In genomic region chr7:97872025-97872669, GRCh38 we compare ENCODE assay signal across 8 cellular contexts. TPM values are rescaled to one million over a fixed set of nuclear protein-coding genes. Genes with fewer than 3 reads are reported as not detected.
DNase-seq lines count a peak whose midpoint lies in the region; ATAC-seq and TF ChIP-seq lines count a peak whose summit lies in the region.

TSS of gene ASNS (minus strand) at chr7:97872408. CDS start at chr7:97869156, 3,252 bp downstream.

- H3K79me2 ChIP-seq in trophoblast cell (ENCODE audit: control insufficient read depth, insufficient read depth, low read length, poor library complexity): no peaks in the 10 kb centered on the region

- peak; percentile 95 for DNase-seq in GM12865 (ENCODE audit: low read depth)
- peak; percentile 91 for DNase-seq in NCI-H1417 treated with DMSO at 0.1 percent for 48 hours (lab: John Stamatoyannopoulos, UW)
- DNase-seq in T follicular helper cell (ENCODE audit: low read depth): peak; percentile 58
- DNase-seq in adipocyte (ENCODE audit: low read depth): peak; percentile 97
- DNase-seq in cardiac septum (ENCODE audit: low spot score): peak; percentile 96
- DNase-seq in trophoblast cell: peak; percentile 86 to 93
- peak; percentile 94 for DNase-seq in transverse colon

- in situ Hi-C loops in transverse colon (cut with MboI; ENCODE audit: low pct_ligation_motif_present in 1 of 4, low pct_unique_long_range_greater_than_20kb in 1 of 4, low sequenced_read_pairs in 3 of 4): no loop called here

- peak within 1 kb of the TSS; percentile 71 for H4K8ac ChIP-seq in trophoblast cell (ENCODE audit: low read depth, low read length)

- peak within 1 kb of the TSS; percentile 87 for H2AFZ ChIP-seq in trophoblast cell (ENCODE audit: insufficient read depth, low read length, poor library complexity)

- H3K9ac ChIP-seq in adipocyte (ENCODE audit: low read length): peak within 1 kb of the TSS; percentile 88
- H3K9ac ChIP-seq in trophoblast cell (ENCODE audit: low read length): no peak within 1 kb of the TSS

- H4K12ac ChIP-seq in trophoblast cell (ENCODE audit: low read depth, low read length): peak within 1 kb of the TSS; percentile 70

- no CpG with 5 or more reads among the region's 58 CpGs for WGBS in trophoblast cell (ENCODE audit: extremely low coverage, insufficient coverage, insufficient read length)
- WGBS in transverse colon (ENCODE audit: low coverage in 1 of 2), 2 donors: 1% methylated on average over 30 of the region's 58 CpGs; no CpG with 5 or more reads in 1 of the 2 donors

- H3K4me2 ChIP-seq in trophoblast cell (ENCODE audit: low read length): peak within 1 kb of the TSS; percentile 79

- TF ChIP-seq EP300 in transverse colon (IDR thresholded peaks at IDR 0.05; ENCODE audit: low read depth): no peak

- H3K79me1 ChIP-seq in trophoblast cell (ENCODE audit: low read length): no peaks in the 10 kb centered on the region

- H3K4me3 ChIP-seq in GM12865 (ENCODE audit: low read depth, low read length) (peak within 1 kb of the TSS; percentile 57), adipocyte (ENCODE audit: low read length) (peak within 1 kb of the TSS; percentile 89), trophoblast cell (ENCODE audit: low read depth, low read length) (peak within 1 kb of the TSS; percentile 85), transverse colon (peak within 1 kb of the TSS; percentile 44 to 63 (median 59))

- H4K91ac ChIP-seq in trophoblast cell (ENCODE audit: low read depth, low read length): no peak within 1 kb of the TSS

- peaks cover 5% of the 10 kb centered on the region for H3K4me1 ChIP-seq in adipocyte (ENCODE audit: control insufficient read depth, insufficient read depth, low read length)
- H3K4me1 ChIP-seq in trophoblast cell (ENCODE audit: control insufficient read depth in 1 of 2, insufficient read depth in 2 of 2, low read length in 2 of 2): peaks cover 3% of the 10 kb centered on the region in 2 experiments
- H3K4me1 ChIP-seq in transverse colon: peaks cover 0 to 16% (median 6%) of the 10 kb centered on the region in 4 donors

- TF ChIP-seq CTCF in GM12865 (IDR thresholded peaks at IDR 0.05; ENCODE audit: insufficient read depth, low read depth, low read length, missing control alignments) (no peak), transverse colon (IDR thresholded peaks at IDR 0.05) (peak in 2 of 5 experiments; percentile 3 to 27)

- no peak within 1 kb of the TSS for H3K23ac ChIP-seq in trophoblast cell (ENCODE audit: low read length)

- H3K14ac ChIP-seq in trophoblast cell (ENCODE audit: low read length): peak within 1 kb of the TSS; percentile 69

- no peak within 1 kb of the TSS for H2AK5ac ChIP-seq in trophoblast cell (ENCODE audit: low read length)

- H3K27ac ChIP-seq in trophoblast cell (ENCODE audit: low read depth, low read length): no peak within 1 kb of the TSS
- H3K27ac ChIP-seq in transverse colon: peak within 1 kb of the TSS; percentile 76 to 91 (median 87)

- H3K18ac ChIP-seq in trophoblast cell (ENCODE audit: low read length): peak within 1 kb of the TSS; percentile 60

- H3K36me3 ChIP-seq in adipocyte (ENCODE audit: control insufficient read depth, insufficient read depth, low read length, severe bottlenecking) (peaks cover 14% of the 10 kb centered on the region), trophoblast cell (ENCODE audit: control insufficient read depth in 1 of 2, insufficient read depth in 2 of 2, low read length in 2 of 2) (no peaks in the 10 kb centered on the region), transverse colon (no peaks in the 10 kb centered on the region)

- H3K4ac ChIP-seq in trophoblast cell (ENCODE audit: low read depth, low read length): peak within 1 kb of the TSS; percentile 46

- TF ChIP-seq POLR2A in transverse colon (IDR thresholded peaks at IDR 0.05): peak; percentile 79

- intact Hi-C loops in cardiac septum (cut with DNase I) (no loop called here), transverse colon (cut with DNase I; ENCODE audit: low total_unique reads) (no loop called here)

- ATAC-seq in HG02759 (IDR thresholded peaks at IDR 0.05; ENCODE audit: unreplicated experiment): peak; percentile 99

- no peak within 1 kb of the TSS for H2BK5ac ChIP-seq in trophoblast cell (ENCODE audit: low read depth, low read length, poor library complexity)

- no peak within 1 kb of the TSS for H2BK12ac ChIP-seq in trophoblast cell (ENCODE audit: low read length)

- H3K9me3 ChIP-seq in adipocyte (ENCODE audit: control insufficient read depth, low read length): no peaks in the 10 kb centered on the region
- no peaks in the 10 kb centered on the region for H3K9me3 ChIP-seq in trophoblast cell (ENCODE audit: insufficient read depth, low read depth, low read length)
- H3K9me3 ChIP-seq in transverse colon: no peaks in the 10 kb centered on the region

- H3K27me3 ChIP-seq in adipocyte (replicated peaks; ENCODE audit: control insufficient read depth, insufficient read depth, low read length): no peaks in the 10 kb centered on the region
- no peaks in the 10 kb centered on the region for H3K27me3 ChIP-seq in trophoblast cell (ENCODE audit: insufficient read depth, low read length)
- H3K27me3 ChIP-seq in transverse colon: no peaks in the 10 kb centered on the region

- H2BK120ac ChIP-seq in trophoblast cell (ENCODE audit: insufficient read depth, low read length, poor library complexity): peak within 1 kb of the TSS; percentile 13

RNA-seq across cellular contexts. Expression of gene ASNS, which starts in this region (rescaled TPM):
- 14.3 TPM for total RNA-seq in cardiac septum
- polyA plus RNA-seq in trophoblast cell (2013): 74.6 and 77.0 TPM in 2 replicates
- total RNA-seq in transverse colon: 10 to 100 TPM in 2 of 4 donors, 1 to 10 TPM in 2; 4.9 to 38.6 (median 18.3) TPM
